In the genomic region with DNA sequence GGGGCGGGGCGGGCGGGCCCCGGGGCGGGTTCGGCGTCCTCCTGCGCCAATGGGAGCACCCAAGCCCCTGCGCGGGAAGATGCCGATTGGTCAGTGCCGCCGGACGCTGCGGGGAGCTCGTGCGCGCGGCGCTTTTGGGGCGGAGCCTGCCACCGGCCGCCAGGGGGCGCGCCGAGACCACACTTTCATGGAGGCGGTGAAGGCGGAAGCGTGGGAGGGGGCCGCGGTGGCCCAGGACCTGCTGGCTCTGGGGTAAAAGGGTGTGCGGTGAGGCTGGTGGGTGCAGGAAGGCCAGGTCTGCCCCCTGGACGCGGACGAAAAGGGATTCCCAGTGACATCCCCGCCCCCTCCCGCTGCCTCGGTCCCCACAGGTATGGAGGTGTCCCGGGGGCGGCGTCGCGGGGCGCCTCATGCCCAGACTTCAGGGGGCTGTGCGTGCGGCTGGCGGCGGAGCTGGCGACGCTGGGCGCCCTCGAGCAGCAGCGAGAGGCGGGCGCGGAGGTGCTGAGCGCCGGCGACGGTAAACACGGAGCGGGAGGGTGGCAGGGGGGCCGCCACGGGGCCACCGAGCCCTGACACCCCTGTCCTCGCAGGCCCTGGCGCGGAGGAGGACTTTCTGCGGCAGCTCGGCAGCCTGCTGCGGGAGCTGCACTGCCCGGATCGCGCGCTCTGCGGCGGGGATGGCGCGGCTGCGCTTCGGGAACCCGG, we compare ENCODE assay signal across 8 cellular contexts. TPM values are rescaled to one million over a fixed set of nuclear protein-coding genes. Genes with fewer than 3 reads are reported as not detected.
DNase-seq lines count a peak whose midpoint lies in the region; ATAC-seq lines count a peak whose summit lies in the region.

FAM98C (plus strand) TSS at position 127 of the 708 bp plus-strand sequence; CDS start at position 188, 61 bp downstream.

- intact Hi-C loops in right cardiac atrium (cut with DNase I): loop anchor here (5.0 to 10.0 kb wide), 4 partner anchors 112 to 232 kb away; no protein-coding TSS in a partner anchor
- intact Hi-C loops in aorta (cut with DNase I): loop anchor here (5.0 to 10.0 kb wide), 2 partner anchors 229 to 482 kb away; no protein-coding TSS in a partner anchor

- peak within 1 kb of the TSS; percentile 60 for H3K4me3 ChIP-seq in right cardiac atrium (ENCODE audit: low read length)
- H3K4me3 ChIP-seq in rectal smooth muscle tissue (ENCODE audit: low read length): peak within 1 kb of the TSS; percentile 67
- H3K4me3 ChIP-seq in aorta (ENCODE audit: low read length in 2 of 2): peak within 1 kb of the TSS; percentile 71 to 76

- H3K27me3 ChIP-seq in right cardiac atrium (ENCODE audit: control insufficient read depth, insufficient read depth) (no peaks in the 10 kb centered on the region), rectal smooth muscle tissue (ENCODE audit: control insufficient read depth, insufficient read depth, low read length) (no peaks in the 10 kb centered on the region), aorta (ENCODE audit: control insufficient read depth in 1 of 2, insufficient read depth in 2 of 2, low read length in 1 of 2) (no peaks in the 10 kb centered on the region)

- H3K4me1 Mint-ChIP-seq in T-helper 17 cell: peaks cover 13% of the 10 kb centered on the region

- H3K4me1 ChIP-seq in right cardiac atrium (ENCODE audit: control insufficient read depth, insufficient read depth, low read length): no peaks in the 10 kb centered on the region
- H3K4me1 ChIP-seq in rectal smooth muscle tissue (ENCODE audit: control insufficient read depth, insufficient read depth, low read length): no peaks in the 10 kb centered on the region
- H3K4me1 ChIP-seq in aorta (ENCODE audit: control insufficient read depth in 1 of 2, insufficient read depth in 2 of 2, low read length in 2 of 2): no peaks in the 10 kb centered on the region

- no peaks in the 10 kb centered on the region for H3K36me3 ChIP-seq in rectal smooth muscle tissue (ENCODE audit: control insufficient read depth, insufficient read depth, low read length)
- H3K36me3 ChIP-seq in aorta (ENCODE audit: control insufficient read depth in 1 of 2, insufficient read depth in 2 of 2, low read length in 1 of 2): no peaks in the 10 kb centered on the region

- peak within 1 kb of the TSS; percentile 16 for H3K9ac ChIP-seq in rectal smooth muscle tissue (ENCODE audit: low read length)

- H3K9me3 ChIP-seq in T-helper 17 cell (ENCODE audit: control insufficient read depth, low read length, poor library complexity, severe bottlenecking): no peaks in the 10 kb centered on the region
- no peaks in the 10 kb centered on the region for H3K9me3 ChIP-seq in right cardiac atrium (ENCODE audit: control insufficient read depth, low read length)
- H3K9me3 ChIP-seq in aorta (ENCODE audit: control insufficient read depth, low read length): no peaks in the 10 kb centered on the region

- no peaks in the 10 kb centered on the region for H3K27me3 Mint-ChIP-seq in T-helper 17 cell

- H3K27ac Mint-ChIP-seq in T-helper 17 cell: peak within 1 kb of the TSS; percentile 74

- ATAC-seq in GM18498 (IDR thresholded peaks at IDR 0.05; ENCODE audit: unreplicated experiment) (peak; percentile 95), HG02938 (IDR thresholded peaks at IDR 0.05; ENCODE audit: unreplicated experiment) (peak; percentile 86), T-helper 17 cell (peak; percentile 97), right cardiac atrium (peak; percentile 99), aorta (ENCODE audit: low FRiP score) (peak; percentile 99)

- peak within 1 kb of the TSS; percentile 80 for H3K27ac ChIP-seq in angular gyrus (ENCODE audit: low read depth, low read length)
- peak within 1 kb of the TSS; percentile 1 for H3K27ac ChIP-seq in right cardiac atrium (ENCODE audit: low read length)
- peak within 1 kb of the TSS; percentile 40 for H3K27ac ChIP-seq in rectal smooth muscle tissue (ENCODE audit: low read depth, low read length)
- peak within 1 kb of the TSS in 1 of 2 donors; percentile 37 for H3K27ac ChIP-seq in aorta (ENCODE audit: low read depth in 1 of 2, low read length in 2 of 2)

- H3K36me3 Mint-ChIP-seq in T-helper 17 cell (ENCODE audit: low read depth): no peaks in the 10 kb centered on the region

- under 1% methylated on average over 82 of the region's 82 CpGs for WGBS in right cardiac atrium
- 0 to 1% methylated on average over 64 to 82 of the region's 82 CpGs for WGBS in aorta, 2 donors

- peak within 1 kb of the TSS; percentile 96 for H3K4me3 Mint-ChIP-seq in T-helper 17 cell

- peak; percentile 96 for DNase-seq in NCI-H1694 treated with DMSO at 0.1 percent for 48 hours (lab: John Stamatoyannopoulos, UW)
- DNase-seq in T-helper 17 cell: peak; percentile 98 to 99 (median 98)
- DNase-seq in right cardiac atrium: peak; percentile 96 to 99 (median 99)
- peak; percentile 98 to 99 for DNase-seq in aorta

RNA-seq across cellular contexts. Expression of gene FAM98C, which starts in this region (rescaled TPM):
- total RNA-seq in T-helper 17 cell: 10 to 100 TPM; 29.2 to 31.9 TPM
- total RNA-seq in right cardiac atrium: 10 to 100 TPM; 10.4 to 16.7 (median 13.6) TPM
- 10.3 TPM for polyA plus RNA-seq in right cardiac atrium
- total RNA-seq in aorta: 10 to 100 TPM; 14.5 to 19.6 TPM
- polyA plus RNA-seq in aorta: 10 to 100 TPM; 10.3 to 32.0 TPM
